Comparison of ENCODE assay signal across 21 cellular contexts in genomic region chr19:54454781-54455675, GRCh38. TPM values are rescaled to one million over a fixed set of nuclear protein-coding genes. Genes with fewer than 3 reads are reported as not detected.
DNase-seq lines count a peak whose midpoint lies in the region; ATAC-seq, FAIRE-seq and TF ChIP-seq lines count a peak whose summit lies in the region.
"Had no signal": no experiment of that assay in that cellular context is flagged by ENCODE, and none has a peak within 500 bp of the region (broad histone marks: within the 10 kb centered on the region; RNA-seq: fewer than 3 reads in every experiment).

No MANE protein-coding gene starts in this region.

- no peak for TF ChIP-seq EP300 in K562 (IDR thresholded peaks at IDR 0.05; ENCODE audit: low read length)

- 97% methylated on average over 28 of the region's 33 CpGs for WGBS in K562 (ENCODE audit: insufficient coverage, low coverage, missing lambda C conversion rate)

- no peaks in the 10 kb centered on the region for H3K27me3 ChIP-seq in K562 (ENCODE audit: control insufficient read depth in 2 of 2, insufficient read depth in 2 of 2, low read length in 2 of 2)
- H3K27me3 ChIP-seq in neural progenitor cell: no peaks in the 10 kb centered on the region

- no peaks in the 10 kb centered on the region for H3F3A ChIP-seq in neural progenitor cell (ENCODE audit: low read depth)

- no peak for TF ChIP-seq RAD21 in K562 (CRISPR knock-in tag; conservative IDR thresholded peaks at IDR 0.05 in 1 of 2, IDR thresholded peaks at IDR 0.05 in 1 of 2)

- H3K4me3 ChIP-seq in K562 (no peak overlapping the region), neural progenitor cell (no peak overlapping the region)
- H3K4me3 ChIP-seq: A549, SK-N-MC had no signal

- CTCF ChIA-PET in Calu3 (lab: Charles Lee) (no interaction called here), K562 (lab: Yijun Ruan, JAX; ENCODE audit: low intra/inter-chr PET ratio) (no interaction called here)

- H3K4me1 Mint-ChIP-seq in Calu3 (ENCODE audit: low read depth, unreplicated experiment) (peaks cover 34% of the 10 kb centered on the region), neural progenitor cell (peaks cover 13% of the 10 kb centered on the region)

- BruUV-seq in Calu3 (replicated peaks; lab: Mats Ljungman, UMichigan) (no TSS peak), K562 (replicated peaks; lab: Mats Ljungman, UMichigan) (no TSS peak)

- H3K9me3 Mint-ChIP-seq in Calu3 (ENCODE audit: low read depth, unreplicated experiment) (no peaks in the 10 kb centered on the region), neural progenitor cell (no peaks in the 10 kb centered on the region)
- H3K9me3 Mint-ChIP-seq: CD8-positive, alpha-beta T cell had no signal

- TF ChIP-seq CTCF in Calu3 (IDR thresholded peaks at IDR 0.05; ENCODE audit: unreplicated experiment) (no peak), K562 (IDR thresholded peaks at IDR 0.05 in 2 of 3, conservative IDR thresholded peaks at IDR 0.05 in 1 of 3; ENCODE audit: insufficient read depth in 2 of 3, low read depth in 1 of 3, low read length in 3 of 3) (no peak), neural progenitor cell (IDR thresholded peaks at IDR 0.05) (no peak)

- H3K4me1 ChIP-seq in K562 (replicated peaks in 1 of 2; ENCODE audit: control insufficient read depth in 2 of 2, insufficient read depth in 2 of 2, low read length in 2 of 2) (peaks cover 11 to 32% of the 10 kb centered on the region in 2 experiments; a peak in 4 of 5 replicates), neural progenitor cell (no peaks in the 10 kb centered on the region)

- H4K20me1 ChIP-seq in K562 (replicated peaks; ENCODE audit: control insufficient read depth, insufficient read depth, low read length): peaks cover 36% of the 10 kb centered on the region
- peaks cover 78% of the 10 kb centered on the region for H4K20me1 ChIP-seq in neural progenitor cell (ENCODE audit: low read depth)

- H3K27ac ChIP-seq in K562 (ENCODE audit: extremely low read depth, low read depth, low read length) (no peak overlapping the region), neural progenitor cell (no peak overlapping the region)
- H3K27ac ChIP-seq: A549, SK-N-MC had no signal

- H2AFZ ChIP-seq in K562 (ENCODE audit: low read depth, low read length): no peak overlapping the region
- H2AFZ ChIP-seq in neural progenitor cell (replicated peaks): no peak overlapping the region

- H3K9ac ChIP-seq in K562 (ENCODE audit: insufficient read depth in 1 of 2, low read depth in 2 of 2, low read length in 2 of 2) (0 out of 4 replicates have a peak overlapping the region, but pooled peaks of 1 of the 2 experiments have one; percentile 4), neural progenitor cell (no peak overlapping the region)

- no peak for TF ChIP-seq POLR2A in K562 (conservative IDR thresholded peaks at IDR 0.05)

- H3K36me3 Mint-ChIP-seq in Calu3 (ENCODE audit: insufficient read depth, unreplicated experiment) (peaks cover 95% of the 10 kb centered on the region), neural progenitor cell (peaks cover 37% of the 10 kb centered on the region)

- no peaks in the 10 kb centered on the region for H3K27me3 Mint-ChIP-seq in Calu3 (ENCODE audit: unreplicated experiment)
- peaks cover 8% of the 10 kb centered on the region for H3K27me3 Mint-ChIP-seq in neural progenitor cell (ENCODE audit: insufficient read depth, low read depth)

- in situ Hi-C loops in K562 (cut with MboI): no loop called here

- H3K79me2 ChIP-seq in K562 (ENCODE audit: control insufficient read depth, insufficient read depth, low read length): peaks cover 43% of the 10 kb centered on the region
- peaks cover 35% of the 10 kb centered on the region for H3K79me2 ChIP-seq in neural progenitor cell (ENCODE audit: low read depth)

- DNase-seq in Calu3 (no peak), K562 (ENCODE audit: extremely low read depth in 1 of 4, low spot score in 3 of 4) (peak in 1 of 4 experiments; percentile 9), neural progenitor cell (ENCODE audit: low spot score) (no peak), NCI-H748 treated with DMSO at 0.1 percent for 48 hours (lab: John Stamatoyannopoulos, UW) (no peak), NOMO-1 (lab: John Stamatoyannopoulos, UW; ENCODE audit: unreplicated experiment in 2 of 2) (no peak), epidermal melanocyte (ENCODE audit: insufficient read length, low spot score) (no peak)
- DNase-seq: CD8-positive, alpha-beta T cell; DMS53; EL; KBM-7; NCI-H1694 treated with DMSO at 0.1 percent for 48 hours; NCI-H510A; NCI-H774; OCI-M1; SHP77 had no signal

- no peak for FAIRE-seq in K562 (lab: Jason Lieb, UNC)
- FAIRE-seq: A549, GM12891, GM18507, H1 had no signal

- ATAC-seq in K562: no peak
- ATAC-seq: A549; CD8-positive, alpha-beta T cell had no signal

- H3K9me3 ChIP-seq in K562 (replicated peaks; ENCODE audit: control insufficient read depth, insufficient read depth, low read depth, low read length) (no peaks in the 10 kb centered on the region), neural progenitor cell (ENCODE audit: low read depth) (no peaks in the 10 kb centered on the region)
- H3K9me3 ChIP-seq: A549 had no signal

- H3K4me3 Mint-ChIP-seq in Calu3 (ENCODE audit: low read depth, unreplicated experiment) (no peak overlapping the region), neural progenitor cell (peak overlapping the region; percentile 8)
- H3K4me3 Mint-ChIP-seq: CD8-positive, alpha-beta T cell had no signal

- H3K4me2 ChIP-seq in K562 (ENCODE audit: insufficient read depth, low read length): no peak overlapping the region
- H3K4me2 ChIP-seq in neural progenitor cell: no peak overlapping the region
- H3K4me2 ChIP-seq: A549 had no signal

- peaks cover 97% of the 10 kb centered on the region for H3K36me3 ChIP-seq in K562 (ENCODE audit: control insufficient read depth, insufficient read depth, low read length)
- no peaks in the 10 kb centered on the region for H3K36me3 ChIP-seq in neural progenitor cell

- H3K27ac Mint-ChIP-seq in Calu3 (ENCODE audit: unreplicated experiment) (peak overlapping the region; percentile 24), neural progenitor cell (no peak overlapping the region)
- H3K27ac Mint-ChIP-seq: CD8-positive, alpha-beta T cell had no signal

- H3K9me1 ChIP-seq in K562 (ENCODE audit: control insufficient read depth, insufficient read depth, low read length): peaks cover 12% of the 10 kb centered on the region

- POLR2A ChIA-PET in K562 (lab: Yijun Ruan, JAX): interaction anchor here (3.4 kb wide), 1 partner anchor 8 kb away, joined by 34 read pairs; the partner anchor contains the start of gene LENG9

- intact Hi-C loops in Calu3 (cut with micrococcal nuclease; ENCODE audit: unreplicated experiment): no loop called here
- intact Hi-C loops in K562 (cut with micrococcal nuclease): no loop called here

RNA-seq across cellular contexts. Expression of gene LENG8, which starts 6.0 kb away (rescaled TPM):
- 256 and 267 TPM in 2 replicates for total RNA-seq in Calu3 (2022)
- 299 and 811 TPM in 2 replicates for total RNA-seq in K562 (2011; cell fraction: chromatin; rRNA removed; ENCODE audit: low replicate concordance)
- total RNA-seq in K562 (2011; cell fraction: nucleolus; rRNA removed): 301 and 324 TPM in 2 replicates
- total RNA-seq in K562 (2011; cell fraction: nucleoplasm; rRNA removed): 310 and 346 TPM in 2 replicates
- 32.2 and 36.0 TPM in 2 replicates for total RNA-seq in K562 (2014; rRNA removed)
- total RNA-seq in K562 (2014; rRNA removed; fragmentation: Illumina TruSeq; extraction: Trizol): 6.0 and 8.4 TPM in 2 replicates
- total RNA-seq in K562 (2015; rRNA removed; fragmentation: Illumina TruSeq; extraction: Trizol): 16.3 and 17.2 TPM in 2 replicates
- 116 and 146 TPM in 2 replicates for total RNA-seq in K562 (2021)
- polyA plus RNA-seq in K562 (2011; rRNA removed): 28.1 and 70.4 TPM in 2 replicates
- 32.2 and 33.2 TPM in 2 replicates for polyA plus RNA-seq in K562 (2011; cell fraction: cytosol; rRNA removed)
- polyA plus RNA-seq in K562 (2011; cell fraction: nucleus; rRNA removed): 546 and 794 TPM in 2 replicates
- polyA plus RNA-seq in K562 (2012): 103 and 172 TPM in 2 replicates
- 44.5 and 79.0 TPM in 2 replicates for polyA plus RNA-seq in K562 (2014; fragmentation: Illumina TruSeq; extraction: Trizol)
- polyA plus RNA-seq in K562 (2014; fragmentation: Nextera tagmentation; extraction: Ambion mirVana): 1 to 10 TPM in 1 of 2 experiments, under 1 TPM in 1; 0.74 to 2.3 TPM
- 125 and 144 TPM in 2 replicates for polyA plus RNA-seq in K562 (2014; rRNA removed)
- 16.0 and 20.5 TPM in 2 replicates for polyA minus RNA-seq in K562 (2011; rRNA and poly(A)+ RNA removed)
- 21.1 and 33.8 TPM in 2 replicates for polyA minus RNA-seq in K562 (2011; cell fraction: cytosol; rRNA and poly(A)+ RNA removed)
- polyA minus RNA-seq in K562 (2011; cell fraction: nucleus; rRNA and poly(A)+ RNA removed): 88.3 and 112 TPM in 2 replicates
- 36.6 and 90.1 TPM in 2 replicates for total RNA-seq in neural progenitor cell (ENCODE audit: low replicate concordance)

RNA-seq across cellular contexts. Expression of gene LENG9, which starts 8.6 kb away (rescaled TPM):
- total RNA-seq in Calu3 (2022): 14.7 and 16.4 TPM in 2 replicates
- 0.53 TPM in 1 of 2 replicates, not detected in the other for total RNA-seq in K562 (2011; cell fraction: chromatin; rRNA removed; ENCODE audit: low replicate concordance)
- total RNA-seq in K562 (2011; cell fraction: nucleolus; rRNA removed): 1.2 TPM in 2 replicates
- total RNA-seq in K562 (2011; cell fraction: nucleoplasm; rRNA removed): 0.44 and 0.61 TPM in 2 replicates
- 0.64 and 1.6 TPM in 2 replicates for total RNA-seq in K562 (2014; rRNA removed)
- 0.10 TPM in 1 of 2 replicates, not detected in the other for total RNA-seq in K562 (2014; rRNA removed; fragmentation: Illumina TruSeq; extraction: Trizol)
- 0.38 and 0.43 TPM in 2 replicates for total RNA-seq in K562 (2015; rRNA removed; fragmentation: Illumina TruSeq; extraction: Trizol)
- 0.58 and 0.74 TPM in 2 replicates for total RNA-seq in K562 (2021)
- polyA plus RNA-seq in K562 (2011; rRNA removed): 0.11 and 0.12 TPM in 2 replicates
- polyA plus RNA-seq in K562 (2011; cell fraction: cytosol; rRNA removed): 0.32 and 0.64 TPM in 2 replicates
- 0.24 and 0.43 TPM in 2 replicates for polyA plus RNA-seq in K562 (2011; cell fraction: nucleus; rRNA removed)
- polyA plus RNA-seq in K562 (2012): 0.35 and 0.48 TPM in 2 replicates
- 0.06 and 0.28 TPM in 2 replicates for polyA plus RNA-seq in K562 (2014; fragmentation: Illumina TruSeq; extraction: Trizol)
- polyA plus RNA-seq in K562 (2014; fragmentation: Nextera tagmentation; extraction: Ambion mirVana): under 1 TPM; 0.23 to 0.34 TPM
- 0.15 and 0.32 TPM in 2 replicates for polyA plus RNA-seq in K562 (2014; rRNA removed)
- 0.28 TPM in 1 of 2 replicates, not detected in the other for polyA minus RNA-seq in K562 (2011; rRNA and poly(A)+ RNA removed)
- 0.91 and 0.95 TPM in 2 replicates for polyA minus RNA-seq in K562 (2011; cell fraction: cytosol; rRNA and poly(A)+ RNA removed)
- polyA minus RNA-seq in K562 (2011; cell fraction: nucleus; rRNA and poly(A)+ RNA removed): 0.89 and 1.8 TPM in 2 replicates
- total RNA-seq in neural progenitor cell (ENCODE audit: low replicate concordance): 0.79 and 4.0 TPM in 2 replicates

RNA-seq across cellular contexts. Expression of gene CDC42EP5, which starts 18.1 kb away (rescaled TPM):
- total RNA-seq in Calu3 (2022): 12.9 and 19.7 TPM in 2 replicates
- total RNA-seq in K562 (2011; cell fraction: chromatin; rRNA removed; ENCODE audit: low replicate concordance): not detected in 2 replicates
- not detected in 2 replicates for total RNA-seq in K562 (2011; cell fraction: nucleolus; rRNA removed)
- total RNA-seq in K562 (2011; cell fraction: nucleoplasm; rRNA removed): not detected in 2 replicates
- not detected in 2 replicates for total RNA-seq in K562 (2014; rRNA removed)
- not detected in 2 replicates for total RNA-seq in K562 (2014; rRNA removed; fragmentation: Illumina TruSeq; extraction: Trizol)
- total RNA-seq in K562 (2015; rRNA removed; fragmentation: Illumina TruSeq; extraction: Trizol): not detected in 2 replicates
- total RNA-seq in K562 (2021): 0.29 and 0.38 TPM in 2 replicates
- 0.09 and 0.15 TPM in 2 replicates for polyA plus RNA-seq in K562 (2011; rRNA removed)
- polyA plus RNA-seq in K562 (2011; cell fraction: cytosol; rRNA removed): 0.67 TPM in 1 of 2 replicates, not detected in the other
- 0.14 and 0.54 TPM in 2 replicates for polyA plus RNA-seq in K562 (2011; cell fraction: nucleus; rRNA removed)
- 0.32 and 0.38 TPM in 2 replicates for polyA plus RNA-seq in K562 (2012)
- polyA plus RNA-seq in K562 (2014; fragmentation: Illumina TruSeq; extraction: Trizol): not detected in 2 replicates
- not detected for polyA plus RNA-seq in K562 (2014; fragmentation: Nextera tagmentation; extraction: Ambion mirVana)
- 0.96 TPM in 1 of 2 replicates, not detected in the other for polyA plus RNA-seq in K562 (2014; rRNA removed)
- polyA minus RNA-seq in K562 (2011; rRNA and poly(A)+ RNA removed): not detected in 2 replicates
- not detected in 2 replicates for polyA minus RNA-seq in K562 (2011; cell fraction: cytosol; rRNA and poly(A)+ RNA removed)
- polyA minus RNA-seq in K562 (2011; cell fraction: nucleus; rRNA and poly(A)+ RNA removed): not detected in 2 replicates
- 1.1 TPM in 1 of 2 replicates, not detected in the other for total RNA-seq in neural progenitor cell (ENCODE audit: low replicate concordance)
- total RNA-seq: CD8-positive, alpha-beta T cell had no signal
- polyA plus RNA-seq: A549 had no signal

RNA-seq across cellular contexts. Expression of gene TTYH1, which starts 39.8 kb away (rescaled TPM):
- total RNA-seq in Calu3 (2022): 2.9 and 3.9 TPM in 2 replicates
- total RNA-seq in K562 (2011; cell fraction: chromatin; rRNA removed; ENCODE audit: low replicate concordance): not detected in 2 replicates
- total RNA-seq in K562 (2011; cell fraction: nucleolus; rRNA removed): not detected in 2 replicates
- total RNA-seq in K562 (2011; cell fraction: nucleoplasm; rRNA removed): not detected in 2 replicates
- not detected in 2 replicates for total RNA-seq in K562 (2014; rRNA removed)
- total RNA-seq in K562 (2014; rRNA removed; fragmentation: Illumina TruSeq; extraction: Trizol): not detected in 2 replicates
- total RNA-seq in K562 (2015; rRNA removed; fragmentation: Illumina TruSeq; extraction: Trizol): not detected in 2 replicates
- not detected in 2 replicates for total RNA-seq in K562 (2021)
- not detected in 2 replicates for polyA plus RNA-seq in K562 (2011; rRNA removed)
- polyA plus RNA-seq in K562 (2011; cell fraction: cytosol; rRNA removed): not detected in 2 replicates
- not detected in 2 replicates for polyA plus RNA-seq in K562 (2011; cell fraction: nucleus; rRNA removed)
- polyA plus RNA-seq in K562 (2012): 0.17 and 0.36 TPM in 2 replicates
- not detected in 2 replicates for polyA plus RNA-seq in K562 (2014; fragmentation: Illumina TruSeq; extraction: Trizol)
- under 1 TPM in 1 of 2 experiments, not detected in 1; 0.08 TPM for polyA plus RNA-seq in K562 (2014; fragmentation: Nextera tagmentation; extraction: Ambion mirVana)
- not detected in 2 replicates for polyA plus RNA-seq in K562 (2014; rRNA removed)
- not detected in 2 replicates for polyA minus RNA-seq in K562 (2011; rRNA and poly(A)+ RNA removed)
- not detected in 2 replicates for polyA minus RNA-seq in K562 (2011; cell fraction: cytosol; rRNA and poly(A)+ RNA removed)
- polyA minus RNA-seq in K562 (2011; cell fraction: nucleus; rRNA and poly(A)+ RNA removed): not detected in 2 replicates
- 34.2 and 128 TPM in 2 replicates for total RNA-seq in neural progenitor cell (ENCODE audit: low replicate concordance)
- total RNA-seq: CD8-positive, alpha-beta T cell had no signal
- polyA plus RNA-seq: BJ had no signal

RNA-seq across cellular contexts. Expression of gene LAIR2, which starts 47.6 kb away (rescaled TPM):
- total RNA-seq in Calu3 (2022) (not detected in 2 replicates), K562 (2014; rRNA removed) (not detected in 2 replicates), K562 (2014; rRNA removed; fragmentation: Illumina TruSeq; extraction: Trizol) (not detected in 2 replicates), K562 (2015; rRNA removed; fragmentation: Illumina TruSeq; extraction: Trizol) (not detected in 2 replicates), K562 (2021) (0.34 TPM in 1 of 2 replicates, not detected in the other), neural progenitor cell (ENCODE audit: low replicate concordance) (not detected in 2 replicates)
- not detected in 2 replicates for total RNA-seq in K562 (2011; cell fraction: chromatin; rRNA removed; ENCODE audit: low replicate concordance)
- total RNA-seq in K562 (2011; cell fraction: nucleolus; rRNA removed): not detected in 2 replicates
- total RNA-seq in K562 (2011; cell fraction: nucleoplasm; rRNA removed): not detected in 2 replicates
- polyA plus RNA-seq in K562 (2011; rRNA removed) (not detected in 2 replicates), K562 (2014; fragmentation: Illumina TruSeq; extraction: Trizol) (not detected in 2 replicates), K562 (2014; fragmentation: Nextera tagmentation; extraction: Ambion mirVana) (not detected), K562 (2014; rRNA removed) (not detected in 2 replicates)
- not detected in 2 replicates for polyA plus RNA-seq in K562 (2011; cell fraction: cytosol; rRNA removed)
- polyA plus RNA-seq in K562 (2011; cell fraction: nucleus; rRNA removed): not detected in 2 replicates
- 0.29 TPM in 1 of 2 replicates, not detected in the other for polyA plus RNA-seq in K562 (2012)
- not detected in 2 replicates for polyA minus RNA-seq in K562 (2011; rRNA and poly(A)+ RNA removed)
- not detected in 2 replicates for polyA minus RNA-seq in K562 (2011; cell fraction: cytosol; rRNA and poly(A)+ RNA removed)
- not detected in 2 replicates for polyA minus RNA-seq in K562 (2011; cell fraction: nucleus; rRNA and poly(A)+ RNA removed)
- total RNA-seq: CD8-positive, alpha-beta T cell; H1 had no signal
- polyA plus RNA-seq: A549, BJ, H1 had no signal
